In the genomic region with DNA sequence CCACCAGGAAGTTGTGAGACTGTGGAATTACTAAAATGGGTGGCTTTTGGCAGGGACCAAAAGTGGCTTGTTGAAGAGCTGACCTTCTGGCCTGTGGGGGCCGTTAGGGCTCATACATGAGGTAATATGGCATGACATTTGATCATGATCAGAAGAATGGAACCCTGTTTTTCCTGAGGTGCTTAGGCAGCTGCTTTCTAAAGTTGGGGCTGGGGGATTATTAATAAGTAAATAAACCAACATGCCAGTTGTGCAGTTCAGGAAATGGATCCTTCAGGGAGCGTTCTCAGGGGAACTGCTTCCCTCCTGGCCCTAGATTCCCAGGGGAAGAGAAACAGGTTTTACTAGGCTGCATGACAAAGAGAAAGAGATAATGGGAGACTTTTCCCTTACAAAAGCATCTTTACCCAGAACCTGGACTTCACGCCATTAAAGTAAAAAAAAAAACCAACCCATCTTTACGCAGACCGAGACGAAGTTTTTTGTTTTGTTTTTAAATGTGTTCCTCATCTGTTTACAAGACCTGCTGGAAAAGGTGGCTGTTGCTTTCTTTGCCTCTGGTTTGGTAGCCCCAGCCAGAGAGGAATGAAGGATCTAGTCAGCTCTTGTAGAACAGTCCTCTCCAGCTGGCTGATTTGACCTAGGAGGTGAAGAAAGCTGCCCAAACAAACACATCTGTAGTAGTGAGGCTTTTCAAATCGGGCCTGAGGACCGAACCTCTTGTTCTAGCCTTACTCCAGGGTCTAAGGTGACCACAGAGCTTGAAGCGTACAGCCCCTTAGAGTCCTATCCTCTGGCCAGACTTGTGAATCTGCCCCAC, we compare ENCODE assay signal across 13 cellular contexts. TPM values are rescaled to one million over a fixed set of nuclear protein-coding genes. Genes with fewer than 3 reads are reported as not detected.
A peak's percentile ranks its signal among the peaks of the same experiment; 100 is the strongest.
DNase-seq lines count a peak whose midpoint lies in the region; ATAC-seq and TF ChIP-seq lines count a peak whose summit lies in the region.
"Had no signal": no experiment of that assay in that cellular context is flagged by ENCODE, and none has a peak within 500 bp of the region (broad histone marks: within the 10 kb centered on the region; RNA-seq: fewer than 3 reads in every experiment).

No MANE protein-coding gene starts in this region.

- CTCF ChIA-PET in CD4-positive, alpha-beta memory T cell (lab: Charles Lee; ENCODE audit: partially characterized antibody) = interaction anchor here (1.3 to 1.5 kb wide), 2 partner anchors 21 to 25 kb away, joined by 5 read pairs; no protein-coding TSS in a partner anchor
- CTCF ChIA-PET in HEK293T (lab: Yijun Ruan, JAX) = interaction anchor here (1.6 kb wide), 1 partner anchor 24 kb away, joined by 5 read pairs; no protein-coding TSS in a partner anchor

- intact Hi-C loops in CD4-positive, alpha-beta memory T cell (cut with micrococcal nuclease) = no loop called here
- intact Hi-C loops in dorsolateral prefrontal cortex (cut with DNase I) (loop anchor here in 1 of 2 donors (2.0 kb wide), 1 partner anchor 21 kb away; no protein-coding TSS in a partner anchor), breast epithelium (cut with DNase I; ENCODE audit: low total_unique reads) (no loop called here)

- TF ChIP-seq CTCF in dorsolateral prefrontal cortex (IDR thresholded peaks at IDR 0.05 in 54 of 56, conservative IDR thresholded peaks at IDR 0.05 in 2 of 56; ENCODE audit: low read depth in 1 of 56, partially characterized antibody in 56 of 56) = no peak
- no peak for TF ChIP-seq CTCF in progenitor cell of endocrine pancreas (IDR thresholded peaks at IDR 0.05; ENCODE audit: unreplicated experiment)
- TF ChIP-seq CTCF in breast epithelium (IDR thresholded peaks at IDR 0.05) = no peak

- peaks cover 44 to 51% of the 10 kb centered on the region in 2 donors for H3K36me3 Mint-ChIP-seq in CD4-positive, alpha-beta memory T cell
- peaks cover 29% of the 10 kb centered on the region for H3K36me3 Mint-ChIP-seq in progenitor cell of endocrine pancreas (ENCODE audit: insufficient read depth)

- H3K4me3 Mint-ChIP-seq in CD4-positive, alpha-beta memory T cell = peak overlapping the region in 1 of 8 donors; percentile 5
- H3K4me3 Mint-ChIP-seq in progenitor cell of endocrine pancreas (ENCODE audit: low read depth) = peak overlapping the region; percentile 12

- no peak for TF ChIP-seq POLR2A in breast epithelium (IDR thresholded peaks at IDR 0.05)

- ATAC-seq in HG02852 (IDR thresholded peaks at IDR 0.05; ENCODE audit: unreplicated experiment) (no peak), SK-N-SH treated with all-trans-retinoic acid at 6 μM for 48 hours (no peak)

- H3K27me3 ChIP-seq in CD4-positive, alpha-beta memory T cell (ENCODE audit: insufficient read depth, low read length) = no peaks in the 10 kb centered on the region
- H3K27me3 ChIP-seq in dorsolateral prefrontal cortex (no peaks in the 10 kb centered on the region), breast epithelium (no peaks in the 10 kb centered on the region)
- H3K27me3 ChIP-seq: neutrophil had no signal

- H3K27ac ChIP-seq in CD4-positive, alpha-beta memory T cell (ENCODE audit: low read depth, low read length) = no peak overlapping the region
- H3K27ac ChIP-seq in dorsolateral prefrontal cortex (peak overlapping the region in 57 of 59 donors; percentile 2 to 100 (median 98)), breast epithelium (peak overlapping the region in 1 of 2 donors; percentile 9)
- H3K27ac ChIP-seq: neutrophil had no signal

- no peaks in the 10 kb centered on the region for H3K27me3 Mint-ChIP-seq in CD4-positive, alpha-beta memory T cell
- no peaks in the 10 kb centered on the region for H3K27me3 Mint-ChIP-seq in progenitor cell of endocrine pancreas

- H3K27ac Mint-ChIP-seq in CD4-positive, alpha-beta memory T cell = peak overlapping the region in 6 of 7 donors; percentile 12 to 76 (median 34)
- H3K27ac Mint-ChIP-seq in progenitor cell of endocrine pancreas = peak overlapping the region; percentile 89

- POLR2A ChIA-PET in CD4-positive, alpha-beta memory T cell (lab: Charles Lee; ENCODE audit: partially characterized antibody) = interaction anchor here (1.1 to 2.0 kb wide), 4 partner anchors 9 to 24 kb away, joined by 3 to 6 read pairs (median 4); a partner anchor contains a TSS
- POLR2A ChIA-PET in HEK293T (lab: Yijun Ruan, JAX) = no interaction called here

- H3K9me3 Mint-ChIP-seq in CD4-positive, alpha-beta memory T cell = peaks cover 0 to 8% (median 1%) of the 10 kb centered on the region in 8 donors
- H3K9me3 Mint-ChIP-seq in progenitor cell of endocrine pancreas (ENCODE audit: low read depth) = no peaks in the 10 kb centered on the region

- no peak for DNase-seq in CD4-positive, alpha-beta memory T cell
- DNase-seq in NCI-H1436 (lab: John Stamatoyannopoulos, UW) (peak; percentile 53), dorsolateral prefrontal cortex (no peak), progenitor cell of endocrine pancreas (ENCODE audit: low spot score, unreplicated experiment) (no peak), breast epithelium (ENCODE audit: low spot score in 2 of 2) (no peak), HEK293T (ENCODE audit: extremely low spot score) (no peak)
- DNase-seq: AML-193; glutamatergic neuron; NCI-H446; stimulated activated CD4-positive, alpha-beta T cell treated with anti-CD3 and anti-CD28 coated beads, Interleukin-15, amount 100 ng/mL, for 24 hours had no signal

- no peaks in the 10 kb centered on the region for H3K9me3 ChIP-seq in CD4-positive, alpha-beta memory T cell (ENCODE audit: control insufficient read depth in 1 of 2, low read length in 2 of 2)
- H3K9me3 ChIP-seq in breast epithelium = no peaks in the 10 kb centered on the region
- H3K9me3 ChIP-seq: neutrophil had no signal

- H3K4me1 Mint-ChIP-seq in CD4-positive, alpha-beta memory T cell = peaks cover 47 to 85% (median 62%) of the 10 kb centered on the region in 4 donors
- peaks cover 68% of the 10 kb centered on the region for H3K4me1 Mint-ChIP-seq in progenitor cell of endocrine pancreas (ENCODE audit: low read depth)

- peaks cover 31% of the 10 kb centered on the region for H3K4me1 ChIP-seq in CD4-positive, alpha-beta memory T cell (ENCODE audit: insufficient read depth, low read length)
- H3K4me1 ChIP-seq in breast epithelium = peaks cover 0 to 2% of the 10 kb centered on the region in 2 donors

- H3K4me3 ChIP-seq in CD4-positive, alpha-beta memory T cell (ENCODE audit: low read length in 2 of 2) = no peak overlapping the region
- H3K4me3 ChIP-seq in dorsolateral prefrontal cortex (peak overlapping the region in 2 of 59 donors; percentile 9 to 23), breast epithelium (no peak overlapping the region)

- H3K36me3 ChIP-seq in CD4-positive, alpha-beta memory T cell (ENCODE audit: insufficient read depth, low read length) = no peaks in the 10 kb centered on the region
- no peaks in the 10 kb centered on the region for H3K36me3 ChIP-seq in breast epithelium

TF ChIP-seq in HEK293T, 16 proteins besides CTCF, POLR2A, EP300 and RAD21:
- TF ChIP-seq FOXA1 (IDR thresholded peaks at IDR 0.05) = no peak
- no peak for TF ChIP-seq SP1 (IDR thresholded peaks at IDR 0.05)
- TF ChIP-seq, protein P1, sequence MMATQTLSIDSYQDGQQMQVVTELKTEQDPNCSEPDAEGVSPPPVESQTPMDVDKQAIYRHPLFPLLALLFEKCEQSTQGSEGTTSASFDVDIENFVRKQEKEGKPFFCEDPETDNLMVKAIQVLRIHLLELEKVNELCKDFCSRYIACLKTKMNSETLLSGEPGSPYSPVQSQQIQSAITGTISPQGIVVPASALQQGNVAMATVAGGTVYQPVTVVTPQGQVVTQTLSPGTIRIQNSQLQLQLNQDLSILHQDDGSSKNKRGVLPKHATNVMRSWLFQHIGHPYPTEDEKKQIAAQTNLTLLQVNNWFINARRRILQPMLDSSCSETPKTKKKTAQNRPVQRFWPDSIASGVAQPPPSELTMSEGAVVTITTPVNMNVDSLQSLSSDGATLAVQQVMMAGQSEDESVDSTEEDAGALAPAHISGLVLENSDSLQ (IDR thresholded peaks at IDR 0.05) = no peak
- TF ChIP-seq TARDBP (IDR thresholded peaks at IDR 0.05) = no peak
- TF ChIP-seq LEF1 (IDR thresholded peaks at IDR 0.05; ENCODE audit: borderline replicate concordance) = no peak
- TF ChIP-seq NFRKB (IDR thresholded peaks at IDR 0.05) = no peak
- no peak for TF ChIP-seq ZNF384 (IDR thresholded peaks at IDR 0.05)
- no peak for TF ChIP-seq ARNT (IDR thresholded peaks at IDR 0.05)
- TF ChIP-seq CTBP1 (IDR thresholded peaks at IDR 0.05; ENCODE audit: borderline replicate concordance) = no peak
- TF ChIP-seq SUZ12 (IDR thresholded peaks at IDR 0.05) = no peak
- no peak for TF ChIP-seq HDGF (IDR thresholded peaks at IDR 0.05; ENCODE audit: borderline replicate concordance)
- no peak for TF ChIP-seq BHLHE40 (IDR thresholded peaks at IDR 0.05; ENCODE audit: borderline replicate concordance)

TF ChIP-seq in SK-N-SH treated with all-trans-retinoic acid at 6 μM for 48 hours, 23 proteins besides CTCF, POLR2A, EP300 and RAD21 (continues in another document):
- TF ChIP-seq, protein P2, sequence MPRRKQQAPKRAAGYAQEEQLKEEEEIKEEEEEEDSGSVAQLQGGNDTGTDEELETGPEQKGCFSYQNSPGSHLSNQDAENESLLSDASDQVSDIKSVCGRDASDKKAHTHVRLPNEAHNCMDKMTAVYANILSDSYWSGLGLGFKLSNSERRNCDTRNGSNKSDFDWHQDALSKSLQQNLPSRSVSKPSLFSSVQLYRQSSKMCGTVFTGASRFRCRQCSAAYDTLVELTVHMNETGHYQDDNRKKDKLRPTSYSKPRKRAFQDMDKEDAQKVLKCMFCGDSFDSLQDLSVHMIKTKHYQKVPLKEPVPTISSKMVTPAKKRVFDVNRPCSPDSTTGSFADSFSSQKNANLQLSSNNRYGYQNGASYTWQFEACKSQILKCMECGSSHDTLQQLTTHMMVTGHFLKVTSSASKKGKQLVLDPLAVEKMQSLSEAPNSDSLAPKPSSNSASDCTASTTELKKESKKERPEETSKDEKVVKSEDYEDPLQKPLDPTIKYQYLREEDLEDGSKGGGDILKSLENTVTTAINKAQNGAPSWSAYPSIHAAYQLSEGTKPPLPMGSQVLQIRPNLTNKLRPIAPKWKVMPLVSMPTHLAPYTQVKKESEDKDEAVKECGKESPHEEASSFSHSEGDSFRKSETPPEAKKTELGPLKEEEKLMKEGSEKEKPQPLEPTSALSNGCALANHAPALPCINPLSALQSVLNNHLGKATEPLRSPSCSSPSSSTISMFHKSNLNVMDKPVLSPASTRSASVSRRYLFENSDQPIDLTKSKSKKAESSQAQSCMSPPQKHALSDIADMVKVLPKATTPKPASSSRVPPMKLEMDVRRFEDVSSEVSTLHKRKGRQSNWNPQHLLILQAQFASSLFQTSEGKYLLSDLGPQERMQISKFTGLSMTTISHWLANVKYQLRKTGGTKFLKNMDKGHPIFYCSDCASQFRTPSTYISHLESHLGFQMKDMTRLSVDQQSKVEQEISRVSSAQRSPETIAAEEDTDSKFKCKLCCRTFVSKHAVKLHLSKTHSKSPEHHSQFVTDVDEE (CRISPR knock-in tag; IDR thresholded peaks at IDR 0.05) = no peak
- TF ChIP-seq ISL1 (CRISPR knock-in tag; IDR thresholded peaks at IDR 0.05) (no peak), ZNF565 (CRISPR knock-in tag; conservative IDR thresholded peaks at IDR 0.05; ENCODE audit: low read depth) (no peak)

RNA-seq across cellular contexts. Expression of a gene that starts 22.7 kb away (rescaled TPM):
- 10 to 100 TPM; 42.2 to 42.4 TPM for total RNA-seq in CD4-positive, alpha-beta memory T cell
- polyA plus RNA-seq in CD4-positive, alpha-beta memory T cell = 10 to 100 TPM in 1 of 2 donors, 1 to 10 TPM in 1; 9.9 to 20.3 TPM
- total RNA-seq in dorsolateral prefrontal cortex (100 to 1,000 TPM in 1 of 120 experiments, 10 to 100 TPM in 119; 35.6 to 117 (median 58.9) TPM), progenitor cell of endocrine pancreas (39.9 and 40.8 TPM in 2 replicates), breast epithelium (10 to 100 TPM; 26.5 to 64.8 (median 33.2) TPM)
